ENCODE assay signal across 8 cellular contexts in the genomic region with DNA sequence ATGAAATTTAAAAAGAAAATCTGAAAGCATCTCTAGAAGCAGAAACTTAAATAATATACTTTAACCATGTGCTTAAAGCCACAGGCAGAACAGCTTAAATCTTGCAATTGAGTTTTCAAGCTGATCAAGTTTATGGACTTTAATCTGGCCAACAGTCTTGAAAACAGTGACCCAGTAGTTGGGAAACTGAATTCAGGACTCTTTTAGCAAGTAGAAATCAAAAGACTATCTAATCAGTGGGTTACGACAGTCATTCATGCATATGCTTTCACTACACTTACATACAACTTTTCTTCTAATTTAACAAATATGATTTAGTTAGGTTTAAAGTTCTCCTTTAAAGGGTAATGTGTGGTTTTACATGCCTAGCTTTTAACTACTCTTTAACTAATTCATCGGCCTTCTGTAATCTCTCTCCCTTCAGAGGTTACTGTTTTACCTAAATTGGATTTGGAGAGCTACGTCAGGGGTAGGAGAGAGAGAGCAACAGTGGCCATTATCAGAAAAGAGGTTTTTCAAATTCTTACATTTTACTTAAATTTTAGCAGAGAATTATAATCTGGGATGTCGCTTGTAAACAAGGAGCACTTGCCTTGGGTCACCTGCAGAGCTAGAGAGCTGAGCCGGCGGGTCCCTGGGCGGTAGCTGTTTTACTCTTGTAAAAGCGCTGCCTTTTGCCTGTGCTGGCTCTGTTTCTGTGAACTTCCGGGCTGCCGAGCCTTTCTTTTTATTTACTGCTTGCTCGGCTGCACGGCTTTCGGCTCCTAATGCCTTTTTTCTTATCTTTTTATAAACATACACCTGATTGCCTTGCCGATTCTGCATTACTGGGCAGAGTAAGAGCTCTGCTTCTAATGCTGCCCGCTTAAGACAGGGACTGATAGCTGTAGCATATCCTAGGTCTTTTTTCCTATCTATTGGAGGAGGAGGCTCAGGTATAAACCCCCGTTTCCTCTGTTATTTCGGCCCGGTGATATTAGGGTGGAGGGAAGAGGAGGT. TPM values are rescaled to one million over a fixed set of nuclear protein-coding genes. Genes with fewer than 3 reads are reported as not detected.
A peak's percentile ranks its signal among the peaks of the same experiment; 100 is the strongest.
DNase-seq lines count a peak whose midpoint lies in the region; ATAC-seq, FAIRE-seq and TF ChIP-seq lines count a peak whose summit lies in the region.

No MANE protein-coding gene starts in this region.

- 3% methylated on average over 18 of the region's 18 CpGs for WGBS in GM12878 (ENCODE audit: insufficient coverage, insufficient replicate concordance, low lambda C conversion rate, missing lambda C conversion rate)

- no peaks in the 10 kb centered on the region for H3K4me1 ChIP-seq in GM12878 (ENCODE audit: control insufficient read depth, insufficient read depth, low read length)

- H2AFZ ChIP-seq in GM12878 (ENCODE audit: control insufficient read depth, low read depth, low read length) = peak overlapping the region; percentile 94

- H4K20me1 ChIP-seq in GM12878 (ENCODE audit: control insufficient read depth, insufficient read depth) = no peaks in the 10 kb centered on the region

- CTCF ChIA-PET in GM12878 (lab: Yijun Ruan, JAX) = interaction anchor here (0.7 to 3.0 kb wide), 5 partner anchors 26 to 297 kb away, joined by 3 to 21 read pairs (median 6); no protein-coding TSS in a partner anchor

- in situ Hi-C loops in GM12878 (cut with MboI) = no loop called here

- H3K27ac ChIP-seq in GM12878 (ENCODE audit: control insufficient read depth, insufficient read depth) = no peak overlapping the region

- H3K79me2 ChIP-seq in GM12878 (ENCODE audit: control insufficient read depth, insufficient read depth, low read length) = no peaks in the 10 kb centered on the region

- H3K9me3 ChIP-seq in GM12878 (replicated peaks; ENCODE audit: control insufficient read depth, insufficient read depth, low read length) = no peaks in the 10 kb centered on the region

- SMC1A ChIA-PET in GM12878 (lab: Charles Lee; ENCODE audit: uncharacterized antibody, unreplicated experiment) = interaction anchor here (0.7 to 1.5 kb wide), 4 partner anchors 10 to 46 kb away, joined by 3 to 5 read pairs (median 4); no protein-coding TSS in a partner anchor

- DNase-seq in Right ventricle myocardium inferior (ENCODE audit: missing footprints) = no peak
- DNase-seq in cardiac septum (ENCODE audit: low spot score) = no peak
- peak; percentile 15 to 88 (median 33) for DNase-seq in T-helper 2 cell
- DNase-seq in GM12878 (ENCODE audit: low read depth, low spot score) = no peak
- peak; percentile 78 to 80 for DNase-seq in left colon
- DNase-seq in stimulated activated CD4-positive, alpha-beta T cell treated with anti-CD3 and anti-CD28 coated beads, Interleukin-4, amount 100 ng/mL, for 1 hour = peak; percentile 50
- no peak for DNase-seq in HuH-7.5 (ENCODE audit: low spot score)

- ATAC-seq in Right ventricle myocardium inferior (peak; percentile 23), HG03159 (IDR thresholded peaks at IDR 0.05; ENCODE audit: unreplicated experiment) (peak; percentile 87), GM12878 (peak; percentile 86), left colon (peak; percentile 82)

- no peak for TF ChIP-seq RAD21 in GM12878 (IDR thresholded peaks at IDR 0.05; ENCODE audit: insufficient read depth, low read depth, low read length)

- intact Hi-C loops in Right ventricle myocardium inferior (cut with DNase I) (no loop called here), cardiac septum (cut with DNase I) (no loop called here), GM12878 (cut with micrococcal nuclease; ENCODE audit: unreplicated experiment) (loop anchor here (10.0 kb wide), 1 partner anchor 176 kb away; no protein-coding TSS in a partner anchor), left colon (cut with DNase I, micrococcal nuclease) (no loop called here)

- H3K36me3 ChIP-seq in GM12878 (ENCODE audit: control insufficient read depth in 2 of 2, insufficient read depth in 2 of 2, low read length in 1 of 2) = no peaks in the 10 kb centered on the region

- no peak for TF ChIP-seq CTCF in GM12878 (IDR thresholded peaks at IDR 0.05 in 2 of 3, conservative IDR thresholded peaks at IDR 0.05 in 1 of 3; ENCODE audit: control insufficient read depth in 2 of 3, extremely low read depth in 1 of 3, insufficient read depth in 1 of 3, low read depth in 3 of 3, low read length in 3 of 3)

- peak overlapping the region; percentile 51; the same call in 1 of the 2 replicates for H3K9ac ChIP-seq in GM12878 (ENCODE audit: control insufficient read depth, insufficient read depth, low read length)

- RAD21 ChIA-PET in GM12878 (lab: Charles Lee; ENCODE audit: unreplicated experiment) = interaction anchor here (0.6 to 2.0 kb wide), 8 partner anchors 27 to 240 kb away, joined by 3 to 6 read pairs (median 4); no protein-coding TSS in a partner anchor

- H3K4me2 ChIP-seq in GM12878 (ENCODE audit: control insufficient read depth, insufficient read depth) = peak overlapping the region; percentile 83

- H3K27me3 ChIP-seq in GM12878 (replicated peaks in 1 of 2; ENCODE audit: control insufficient read depth in 2 of 2, insufficient read depth in 2 of 2, low read length in 1 of 2) = no peaks in the 10 kb centered on the region

- peak; percentile 59 for TF ChIP-seq POLR2A in GM12878 (IDR thresholded peaks at IDR 0.05; ENCODE audit: low read depth, low read length)

- peak overlapping the region; percentile 48 for H3K4me3 ChIP-seq in GM12878

- POLR2A ChIA-PET in GM12878 (lab: Charles Lee) = no interaction called here

- BruUV-seq in GM12878 (replicated peaks; lab: Mats Ljungman, UMichigan) = no TSS peak

- TF ChIP-seq EP300 in GM12878 (IDR thresholded peaks at IDR 0.05; ENCODE audit: borderline replicate concordance in 1 of 2, control insufficient read depth in 1 of 2, low read depth in 2 of 2, low read length in 2 of 2) = no peak

- no peak for FAIRE-seq in GM12878 (lab: Jason Lieb, UNC)

TF ChIP-seq in GM12878, 131 proteins besides CTCF, POLR2A, EP300 and RAD21 (continues in another document):
- TF ChIP-seq PAX8 (IDR thresholded peaks at IDR 0.05) (no peak), BHLHE40 (IDR thresholded peaks at IDR 0.05; ENCODE audit: borderline replicate concordance in 1 of 2, low read depth in 2 of 2, low read length in 1 of 2) (no peak), EZH2 (IDR thresholded peaks at IDR 0.05; ENCODE audit: borderline replicate concordance, control insufficient read depth, low read depth, low read length) (no peak), TAF1 (IDR thresholded peaks at IDR 0.05; ENCODE audit: borderline replicate concordance, low read depth, low read length) (peak; percentile 71), SRF (IDR thresholded peaks at IDR 0.05; ENCODE audit: low read depth in 2 of 2, low read length in 2 of 2) (peak in 1 of 2 experiments; percentile 77; a peak in 2 of 4 replicates), ATF7 (IDR thresholded peaks at IDR 0.05; ENCODE audit: low read depth) (no peak), CBX5 (IDR thresholded peaks at IDR 0.05; ENCODE audit: low read depth) (no peak), KDM1A (IDR thresholded peaks at IDR 0.05; ENCODE audit: borderline replicate concordance) (no peak)

RNA-seq across cellular contexts. Expression of a gene that starts 17.4 kb away (rescaled TPM):
- total RNA-seq in Right ventricle myocardium inferior = 49.2 TPM
- total RNA-seq in cardiac septum = 32.9 TPM
- not detected in 2 replicates for total RNA-seq in GM12878 (2013; cell fraction: nucleolus; rRNA removed)
- total RNA-seq in GM12878 (2014; rRNA removed) = 0.05 TPM in 1 of 2 replicates, not detected in the other
- total RNA-seq in GM12878 (2014; rRNA removed; fragmentation: Illumina TruSeq; extraction: Trizol) = not detected in 2 replicates
- 0.77 and 1.9 TPM in 2 replicates for total RNA-seq in GM12878 (2021)
- polyA plus RNA-seq in GM12878 (2011; ENCODE audit: low read depth) = not detected
- not detected in 2 replicates for polyA plus RNA-seq in GM12878 (2011; rRNA removed)
- polyA plus RNA-seq in GM12878 (2011; cell fraction: cytosol; rRNA removed) = 0.07 TPM in 1 of 2 replicates, not detected in the other
- not detected in 2 replicates for polyA plus RNA-seq in GM12878 (2011; cell fraction: nucleus; rRNA removed)
- polyA plus RNA-seq in GM12878 (2012) = not detected in 2 replicates
- polyA plus RNA-seq in GM12878 (2014; fragmentation: Illumina TruSeq; extraction: Trizol) = not detected in 2 replicates
- not detected for polyA plus RNA-seq in GM12878 (2014; fragmentation: Nextera tagmentation; extraction: Ambion mirVana)
- not detected in 2 replicates for polyA plus RNA-seq in GM12878 (2014; rRNA removed)
- polyA plus RNA-seq in GM12878 (2016; fragmentation: Nextera tagmentation; extraction: Ambion mirVana) = not detected
- polyA minus RNA-seq in GM12878 (2011; rRNA and poly(A)+ RNA removed) = not detected in 2 replicates
- not detected in 2 replicates for polyA minus RNA-seq in GM12878 (2011; cell fraction: cytosol; rRNA and poly(A)+ RNA removed)
- polyA minus RNA-seq in GM12878 (2011; cell fraction: nucleus; rRNA and poly(A)+ RNA removed) = not detected in 2 replicates
- 10 to 100 TPM; 14.3 to 97.8 TPM for total RNA-seq in left colon

RNA-seq across cellular contexts. Expression of a gene that starts 28.8 kb away (rescaled TPM):
- total RNA-seq in Right ventricle myocardium inferior = 11.4 TPM
- total RNA-seq in cardiac septum = 14.6 TPM
- total RNA-seq in GM12878 (2013; cell fraction: nucleolus; rRNA removed) = 24.4 and 27.7 TPM in 2 replicates
- total RNA-seq in GM12878 (2014; rRNA removed) = 24.3 and 31.7 TPM in 2 replicates
- 34.9 and 37.7 TPM in 2 replicates for total RNA-seq in GM12878 (2014; rRNA removed; fragmentation: Illumina TruSeq; extraction: Trizol)
- total RNA-seq in GM12878 (2021) = 23.5 and 27.2 TPM in 2 replicates
- polyA plus RNA-seq in GM12878 (2011; ENCODE audit: low read depth) = 13.8 TPM
- polyA plus RNA-seq in GM12878 (2011; rRNA removed) = 35.8 and 65.6 TPM in 2 replicates
- polyA plus RNA-seq in GM12878 (2011; cell fraction: cytosol; rRNA removed) = 19.7 and 25.6 TPM in 2 replicates
- 11.4 and 11.7 TPM in 2 replicates for polyA plus RNA-seq in GM12878 (2011; cell fraction: nucleus; rRNA removed)
- 24.5 and 25.0 TPM in 2 replicates for polyA plus RNA-seq in GM12878 (2012)
- 37.4 and 48.8 TPM in 2 replicates for polyA plus RNA-seq in GM12878 (2014; fragmentation: Illumina TruSeq; extraction: Trizol)
- polyA plus RNA-seq in GM12878 (2014; fragmentation: Nextera tagmentation; extraction: Ambion mirVana) = 10 to 100 TPM; 23.8 to 36.2 TPM
- 42.0 and 45.4 TPM in 2 replicates for polyA plus RNA-seq in GM12878 (2014; rRNA removed)
- polyA plus RNA-seq in GM12878 (2016; fragmentation: Nextera tagmentation; extraction: Ambion mirVana) = 10 to 100 TPM; 40.7 to 42.4 TPM
- polyA minus RNA-seq in GM12878 (2011; rRNA and poly(A)+ RNA removed) = 4.4 and 5.7 TPM in 2 replicates
- 7.2 and 10.0 TPM in 2 replicates for polyA minus RNA-seq in GM12878 (2011; cell fraction: cytosol; rRNA and poly(A)+ RNA removed)
- 9.3 and 18.5 TPM in 2 replicates for polyA minus RNA-seq in GM12878 (2011; cell fraction: nucleus; rRNA and poly(A)+ RNA removed)
- 10 to 100 TPM in 1 of 2 donors, 1 to 10 TPM in 1; 7.3 to 11.6 TPM for total RNA-seq in left colon

Comparison
In these comparisons a context has a peak if more than half of its experiments do, and no peak if none do; other contexts are left out.
1. ATAC-seq: peak in every context shown above with its lines; median percentile 87 in HG03159; 86 in GM12878; 82 in left colon; 23 in Right ventricle myocardium inferior.
2. DNase-seq: peak in T-helper 2 cell (5 of 5), left colon (2 of 2) and stimulated activated CD4-positive, alpha-beta T cell treated with anti-CD3 and anti-CD28 coated beads, Interleukin-4, amount 100 ng/mL, for 1 hour (single experiment); none in Right ventricle myocardium inferior (single experiment), cardiac septum (single experiment), GM12878 (single experiment) and HuH-7.5 (single experiment).
3. RNA of a gene that starts 17.4 kb away (total RNA-seq): 14.3 to 97.8 TPM in left colon, 49.2 TPM in Right ventricle myocardium inferior (single experiment) and 32.9 TPM in cardiac septum (single experiment); 0.05 to 1.9 TPM in GM12878; every median in the first group is over 4 times any median in the second.